ENCODE assay signal across 10 cellular contexts in the genomic region with DNA sequence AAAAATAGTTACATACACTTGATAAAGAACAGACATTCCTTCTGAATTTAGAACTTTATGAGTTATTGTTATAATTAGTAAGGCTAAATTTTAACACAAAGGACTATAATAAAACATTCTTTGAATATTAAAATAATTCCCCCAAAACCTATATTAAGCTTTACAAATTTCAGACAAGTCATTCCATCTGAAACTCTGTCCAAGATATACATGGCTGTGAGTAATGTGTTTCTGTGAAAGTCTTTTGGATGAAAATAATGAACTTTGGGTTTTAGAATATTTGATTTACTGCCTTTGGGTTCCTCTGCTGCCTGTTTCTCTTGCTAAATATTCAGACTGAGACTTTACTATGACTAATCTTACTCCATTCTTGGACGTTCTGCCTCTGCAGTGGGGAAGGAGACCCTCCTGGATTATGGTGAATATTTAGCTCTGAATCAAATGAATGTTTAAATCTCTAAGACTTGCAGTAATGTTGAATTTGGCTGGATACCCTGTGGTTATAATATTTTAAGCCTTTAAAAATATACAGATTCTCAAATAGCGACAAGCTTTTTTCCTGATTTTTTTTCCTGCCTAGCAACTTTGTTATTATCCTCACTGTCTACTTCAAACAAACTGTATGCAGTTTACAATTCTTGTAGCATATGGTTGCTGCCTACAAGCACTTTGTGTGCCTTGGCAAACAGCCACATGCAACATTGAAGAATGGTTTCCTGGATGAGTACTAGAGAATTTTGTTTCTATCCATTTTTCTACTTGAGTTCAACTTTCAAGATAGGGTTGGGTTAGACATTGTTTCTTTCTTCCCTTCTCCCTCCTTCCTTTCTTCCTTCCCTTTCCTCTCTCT. TPM values are rescaled to one million over a fixed set of nuclear protein-coding genes. Genes with fewer than 3 reads are reported as not detected.
DNase-seq lines count a peak whose midpoint lies in the region; ATAC-seq and TF ChIP-seq lines count a peak whose summit lies in the region.
"Had no signal": no experiment of that assay in that cellular context is flagged by ENCODE, and none has a peak within 500 bp of the region (broad histone marks: within the 10 kb centered on the region; RNA-seq: fewer than 3 reads in every experiment).

No MANE protein-coding gene starts in this region.

- peaks cover 3% of the 10 kb centered on the region for H3K27me3 Mint-ChIP-seq in glutamatergic neuron (ENCODE audit: unreplicated experiment)
- H3K27me3 Mint-ChIP-seq: central memory CD8-positive, alpha-beta T cell had no signal

- H3K27ac Mint-ChIP-seq in glutamatergic neuron (ENCODE audit: unreplicated experiment), result no peak overlapping the region

- H3K9ac ChIP-seq in mucosa of rectum (ENCODE audit: low read depth in 1 of 2, low read length in 2 of 2), result no peak overlapping the region

- no peaks in the 10 kb centered on the region for H3K9me3 ChIP-seq in mucosa of rectum (ENCODE audit: control insufficient read depth in 2 of 2, low read length in 2 of 2)

- no peak overlapping the region for H3K4me3 Mint-ChIP-seq in glutamatergic neuron (ENCODE audit: unreplicated experiment)
- H3K4me3 Mint-ChIP-seq: central memory CD8-positive, alpha-beta T cell had no signal

- no peaks in the 10 kb centered on the region for H3K36me3 ChIP-seq in mucosa of rectum (ENCODE audit: control insufficient read depth in 2 of 2, insufficient read depth in 2 of 2, low read length in 2 of 2)

- H3K4me1 ChIP-seq in mucosa of rectum (ENCODE audit: control insufficient read depth in 2 of 2, insufficient read depth in 2 of 2, low read length in 2 of 2), result no peaks in the 10 kb centered on the region

- no peaks in the 10 kb centered on the region for H3K27me3 ChIP-seq in mucosa of rectum (ENCODE audit: control insufficient read depth in 2 of 2, insufficient read depth in 2 of 2, low read length in 2 of 2)

- TF ChIP-seq CTCF in LNCaP clone FGC (IDR thresholded peaks at IDR 0.05; ENCODE audit: control insufficient read depth, extremely low read depth, insufficient read depth) (no peak), glutamatergic neuron (IDR thresholded peaks at IDR 0.05; ENCODE audit: partially characterized antibody, unreplicated experiment) (no peak)

- H3K36me3 Mint-ChIP-seq in glutamatergic neuron (ENCODE audit: unreplicated experiment), result no peaks in the 10 kb centered on the region

- H3K9me3 Mint-ChIP-seq in glutamatergic neuron (ENCODE audit: unreplicated experiment), result no peaks in the 10 kb centered on the region
- H3K9me3 Mint-ChIP-seq: central memory CD8-positive, alpha-beta T cell had no signal

- peak; percentile 40 for DNase-seq in Ammon's horn (ENCODE audit: low spot score)
- peak; percentile 84 for DNase-seq in LNCaP clone FGC (ENCODE audit: low read depth)
- DNase-seq in astrocyte of the hippocampus (ENCODE audit: low read depth, low spot score), result peak; percentile 70
- DNase-seq in stimulated activated CD4-positive, alpha-beta T cell treated with anti-CD3 and anti-CD28 coated beads, Interleukin-15, amount 100 ng/mL, for 24 hours, result no peak
- DNase-seq in activated gamma-delta T cell treated with Interleukin-2 at 50 U/mL for 16 hours, result no peak
- DNase-seq in glutamatergic neuron, result no peak
- DNase-seq: mesendoderm had no signal

- ATAC-seq in HG03520 (IDR thresholded peaks at IDR 0.05; ENCODE audit: unreplicated experiment), result no peak

- peaks cover 5% of the 10 kb centered on the region for H3K4me1 Mint-ChIP-seq in glutamatergic neuron (ENCODE audit: low read depth, unreplicated experiment)
- H3K4me1 Mint-ChIP-seq: central memory CD8-positive, alpha-beta T cell had no signal

- peak overlapping the region; percentile 19 to 40 for H3K27ac ChIP-seq in mucosa of rectum (ENCODE audit: low read depth in 2 of 2, low read length in 2 of 2)

- no peak overlapping the region for H3K4me3 ChIP-seq in LNCaP clone FGC (ENCODE audit: low read depth, low read length)
- H3K4me3 ChIP-seq in mucosa of rectum (ENCODE audit: low read length in 2 of 2), result no peak overlapping the region

RNA-seq across cellular contexts. Expression of a gene that starts 51.4 kb away (rescaled TPM):
- not detected for total RNA-seq in glutamatergic neuron (ENCODE audit: unreplicated experiment)

Comparison
In these comparisons a context has a peak if more than half of its experiments do, and no peak if none do; other contexts are left out.
1. DNase-seq: peak in Ammon's horn (single experiment), LNCaP clone FGC (single experiment) and astrocyte of the hippocampus (single experiment); none in stimulated activated CD4-positive, alpha-beta T cell treated with anti-CD3 and anti-CD28 coated beads, Interleukin-15, amount 100 ng/mL, for 24 hours (single experiment), activated gamma-delta T cell treated with Interleukin-2 at 50 U/mL for 16 hours (single experiment) and glutamatergic neuron (single experiment).